In genomic region chr12:82414926-82415325, GRCh38 we compare ENCODE assay signal across 20 cellular contexts. TPM values are rescaled to one million over a fixed set of nuclear protein-coding genes. Genes with fewer than 3 reads are reported as not detected.
A peak's percentile ranks its signal among the peaks of the same experiment; 100 is the strongest.
DNase-seq lines count a peak whose midpoint lies in the region; ATAC-seq, FAIRE-seq and TF ChIP-seq lines count a peak whose summit lies in the region.
"Had no signal": no experiment of that assay in that cellular context is flagged by ENCODE, and none has a peak within 500 bp of the region (broad histone marks: within the 10 kb centered on the region; RNA-seq: fewer than 3 reads in every experiment).

No MANE protein-coding gene starts in this region.

- H3K79me2 ChIP-seq in keratinocyte (ENCODE audit: control insufficient read depth, insufficient read depth, low read length) = no peaks in the 10 kb centered on the region

- H3K9me3 ChIP-seq in keratinocyte (ENCODE audit: control insufficient read depth, low read depth, low read length) (no peaks in the 10 kb centered on the region), right cardiac atrium (ENCODE audit: control insufficient read depth, low read length) (no peaks in the 10 kb centered on the region)

- FAIRE-seq in bronchial epithelial cell (lab: Jason Lieb, UNC) (no peak), keratinocyte (lab: Jason Lieb, UNC) (peak; percentile 48)
- FAIRE-seq: HepG2 had no signal

- peak overlapping the region; percentile 49 for H3K4me2 ChIP-seq in keratinocyte (ENCODE audit: control insufficient read depth, extremely low read depth, insufficient read depth, low read depth, low read length)
- H3K4me2 ChIP-seq: KMS-11 had no signal

- H3K4me1 Mint-ChIP-seq in Calu3 (ENCODE audit: low read depth, unreplicated experiment) = peaks cover 35% of the 10 kb centered on the region

- H4K20me1 ChIP-seq in keratinocyte (ENCODE audit: control insufficient read depth, extremely low read depth, insufficient read depth, low read length) = no peaks in the 10 kb centered on the region

- 96% methylated on average over 1 of the region's 1 CpG for WGBS in right cardiac atrium

- H3K27ac ChIP-seq in keratinocyte (ENCODE audit: control insufficient read depth, insufficient read depth, low read length) = peak overlapping the region; percentile 51
- H3K27ac ChIP-seq in right cardiac atrium (ENCODE audit: low read length) = no peak overlapping the region
- H3K27ac ChIP-seq: C4-2B, KMS-11 had no signal

- H3K36me3 Mint-ChIP-seq in Calu3 (ENCODE audit: insufficient read depth, unreplicated experiment) = no peaks in the 10 kb centered on the region

- no peaks in the 10 kb centered on the region for H3K27me3 Mint-ChIP-seq in Calu3 (ENCODE audit: unreplicated experiment)

- H3K27me3 ChIP-seq in bronchial epithelial cell (ENCODE audit: control insufficient read depth, insufficient read depth, low read length) (no peaks in the 10 kb centered on the region), keratinocyte (ENCODE audit: control insufficient read depth, extremely low read depth, insufficient read depth, low read length) (no peaks in the 10 kb centered on the region), right cardiac atrium (ENCODE audit: control insufficient read depth, insufficient read depth) (no peaks in the 10 kb centered on the region)

- ATAC-seq in right cardiac atrium (no peak), GM21528 (IDR thresholded peaks at IDR 0.05; ENCODE audit: low FRiP score, unreplicated experiment) (no peak), HG02970 (IDR thresholded peaks at IDR 0.05; ENCODE audit: low FRiP score, unreplicated experiment) (no peak)
- ATAC-seq: HepG2, Panc1 had no signal

- dilution Hi-C loops in keratinocyte (cut with MboI; ENCODE audit: extremely low pct_ligation_motif_present, low sequenced_read_pairs) = no loop called here

- H3K9me3 Mint-ChIP-seq in Calu3 (ENCODE audit: low read depth, unreplicated experiment) = no peaks in the 10 kb centered on the region

- H3K36me3 ChIP-seq in bronchial epithelial cell (ENCODE audit: control insufficient read depth, insufficient read depth, low read length) (no peaks in the 10 kb centered on the region), keratinocyte (ENCODE audit: control insufficient read depth in 2 of 2, extremely low read depth in 1 of 2, insufficient read depth in 2 of 2, low read length in 2 of 2) (no peaks in the 10 kb centered on the region)

- H3K4me3 ChIP-seq in bronchial epithelial cell (ENCODE audit: low read depth, low read length) (no peak overlapping the region), keratinocyte (ENCODE audit: control insufficient read depth in 2 of 3, extremely low read depth in 1 of 3, insufficient read depth in 2 of 3, low read depth in 1 of 3, low read length in 3 of 3) (no peak overlapping the region), right cardiac atrium (ENCODE audit: low read length) (no peak overlapping the region)

- DNase-seq in Calu3 (no peak), NCI-H226 (peak; percentile 53), bronchial epithelial cell (ENCODE audit: low read depth) (peak; percentile 76), keratinocyte (ENCODE audit: low read depth, low spot score) (no peak), right cardiac atrium (no peak), 8988T (no peak)
- DNase-seq: COR-L47, DMS79, GOT3, MM.1S, NCI-H1092 treated with DMSO at 0.1 percent for 48 hours, NCI-H2081 treated with DMSO at 0.1 percent for 48 hours, NCI-H524, SHP77 treated with DMSO at 0.1 percent for 48 hours had no signal

- intact Hi-C loops in Calu3 (cut with micrococcal nuclease; ENCODE audit: unreplicated experiment) (loop anchor here (5.0 kb wide), 1 partner anchor 47 kb away; no protein-coding TSS in a partner anchor), right cardiac atrium (cut with DNase I) (no loop called here)

- no peaks in the 10 kb centered on the region for H3K9me1 ChIP-seq in keratinocyte (ENCODE audit: control insufficient read depth, extremely low read depth, insufficient read depth, low read length)

- no TSS peak for BruUV-seq in Calu3 (replicated peaks; lab: Mats Ljungman, UMichigan)

- CTCF ChIA-PET in Calu3 (lab: Charles Lee) = no interaction called here

- TF ChIP-seq CTCF in Calu3 (IDR thresholded peaks at IDR 0.05; ENCODE audit: unreplicated experiment) (no peak), bronchial epithelial cell (IDR thresholded peaks at IDR 0.05; ENCODE audit: insufficient read depth, low read length, severe bottlenecking) (no peak), keratinocyte (optimal IDR thresholded peaks at IDR 0.05 in 1 of 3, IDR thresholded peaks at IDR 0.05 in 1 of 3, conservative IDR thresholded peaks at IDR 0.05 in 1 of 3; ENCODE audit: extremely low read depth in 1 of 3, insufficient read depth in 2 of 3, low read length in 3 of 3) (no peak)

- no peak overlapping the region for H3K4me3 Mint-ChIP-seq in Calu3 (ENCODE audit: low read depth, unreplicated experiment)

- H3K4me1 ChIP-seq in keratinocyte (ENCODE audit: control insufficient read depth, extremely low read depth, insufficient read depth, low read length) (peaks cover 16% of the 10 kb centered on the region), right cardiac atrium (ENCODE audit: control insufficient read depth, insufficient read depth, low read length) (no peaks in the 10 kb centered on the region)

- peak overlapping the region; percentile 42 for H3K27ac Mint-ChIP-seq in Calu3 (ENCODE audit: unreplicated experiment)

- no peak overlapping the region for H3K9ac ChIP-seq in keratinocyte (ENCODE audit: control insufficient read depth, extremely low read depth, insufficient read depth, low read length)
- H3K9ac ChIP-seq: KMS-11 had no signal

- H2AFZ ChIP-seq in keratinocyte (ENCODE audit: control insufficient read depth, low read length) = no peak overlapping the region

RNA-seq across cellular contexts. Expression of gene METTL25, which starts 56.6 kb away (rescaled TPM):
- 6.7 and 7.2 TPM in 2 replicates for total RNA-seq in Calu3 (2022)
- total RNA-seq in bronchial epithelial cell = 4.2 and 4.7 TPM in 2 replicates
- 3.6 to 6.0 TPM (median 3.7 TPM) in 3 replicates for polyA plus RNA-seq in keratinocyte
- 1.3 TPM for polyA plus RNA-seq in keratinocyte (2011; ENCODE audit: low read depth)
- 2.5 and 5.3 TPM in 2 replicates for polyA plus RNA-seq in keratinocyte (2011; cell fraction: cytosol; rRNA removed)
- polyA plus RNA-seq in keratinocyte (2011; cell fraction: nucleus; rRNA removed) = 3.6 and 6.3 TPM in 2 replicates
- polyA plus RNA-seq in keratinocyte (2012; ENCODE audit: low replicate concordance) = 2.6 and 3.0 TPM in 2 replicates
- 1.3 to 4.9 TPM (median 4.0 TPM) in 3 replicates for polyA minus RNA-seq in keratinocyte
- polyA minus RNA-seq in keratinocyte (2011; cell fraction: cytosol; rRNA and poly(A)+ RNA removed) = 3.1 TPM
- polyA minus RNA-seq in keratinocyte (2011; cell fraction: nucleus; rRNA and poly(A)+ RNA removed) = 5.7 and 8.1 TPM in 2 replicates
- 10 to 100 TPM; 12.2 to 20.5 (median 19.7) TPM for total RNA-seq in right cardiac atrium
- polyA plus RNA-seq in right cardiac atrium = 4.1 TPM

RNA-seq across cellular contexts. Expression of gene CCDC59, which starts 56.7 kb away (rescaled TPM):
- total RNA-seq in Calu3 (2022) (51.7 and 55.8 TPM in 2 replicates), bronchial epithelial cell (58.4 and 77.8 TPM in 2 replicates), right cardiac atrium (10 to 100 TPM; 24.2 to 34.1 (median 29.8) TPM)
- polyA plus RNA-seq in keratinocyte (8.5 to 41.9 TPM (median 29.5 TPM) in 3 replicates), right cardiac atrium (45.1 TPM)
- polyA plus RNA-seq in keratinocyte (2011; ENCODE audit: low read depth) = 117 TPM
- 12.4 and 20.5 TPM in 2 replicates for polyA plus RNA-seq in keratinocyte (2011; cell fraction: cytosol; rRNA removed)
- 8.2 and 15.2 TPM in 2 replicates for polyA plus RNA-seq in keratinocyte (2011; cell fraction: nucleus; rRNA removed)
- 36.9 and 38.5 TPM in 2 replicates for polyA plus RNA-seq in keratinocyte (2012; ENCODE audit: low replicate concordance)
- 2.9 to 5.7 TPM (median 5.3 TPM) in 3 replicates for polyA minus RNA-seq in keratinocyte
- 10.2 TPM for polyA minus RNA-seq in keratinocyte (2011; cell fraction: cytosol; rRNA and poly(A)+ RNA removed)
- polyA minus RNA-seq in keratinocyte (2011; cell fraction: nucleus; rRNA and poly(A)+ RNA removed) = 1.9 and 4.7 TPM in 2 replicates

Comparison
In these comparisons a context has a peak if more than half of its experiments do, and no peak if none do; other contexts are left out.
1. DNase-seq: peak in NCI-H226 (single experiment) and bronchial epithelial cell (single experiment); none in Calu3 (single experiment), keratinocyte (single experiment), right cardiac atrium (0 of 3) and 8988T (single experiment).